21 cellular contexts compared by ENCODE assay signal in the genomic region with DNA sequence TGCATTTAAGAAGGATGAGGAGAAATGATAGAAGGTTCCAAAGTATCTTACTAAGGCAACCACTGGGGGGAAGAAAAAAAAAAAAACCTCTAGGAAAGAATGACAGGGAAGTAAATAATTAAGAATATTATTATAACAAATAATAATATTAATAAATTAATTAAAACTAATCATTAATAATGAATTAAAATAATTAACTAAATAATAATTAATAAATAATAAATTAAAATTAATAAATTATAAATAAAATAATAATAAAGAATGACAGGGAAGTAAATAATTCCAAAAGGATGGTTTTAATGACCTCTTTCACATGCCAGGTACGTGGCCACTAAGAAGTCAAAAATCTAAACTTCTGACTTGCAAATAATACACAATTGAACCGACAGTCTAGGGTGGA. TPM values are rescaled to one million over a fixed set of nuclear protein-coding genes. Genes with fewer than 3 reads are reported as not detected.
DNase-seq lines count a peak whose midpoint lies in the region; ATAC-seq, FAIRE-seq and TF ChIP-seq lines count a peak whose summit lies in the region.
"Had no signal": no experiment of that assay in that cellular context is flagged by ENCODE, and none has a peak within 500 bp of the region (broad histone marks: within the 10 kb centered on the region; RNA-seq: fewer than 3 reads in every experiment).

No MANE protein-coding gene starts in this region.

- POLR2A ChIA-PET in WTC11 (lab: Charles Lee): no interaction called here

- DNase-seq in WTC11 (ENCODE audit: low spot score): no peak
- no peak for DNase-seq in kidney
- DNase-seq in globus pallidus (ENCODE audit: low spot score): no peak
- DNase-seq: 8988T; C1 segment of cervical spinal cord; Caco-2; CD4-positive, alpha-beta memory T cell; DMS153; DND-41; GDM1; GM23248; H7; HCEC 1CT had no signal

- CTCF ChIA-PET in WTC11 (lab: Charles Lee): no interaction called here

- H3K9ac ChIP-seq in kidney (ENCODE audit: low read length in 2 of 2): no peak overlapping the region
- H3K9ac ChIP-seq: GM23248 had no signal

- no peaks in the 10 kb centered on the region for H3K9me3 ChIP-seq in kidney (ENCODE audit: control insufficient read depth in 1 of 2, low read length in 2 of 2)

- H3K4me3 Mint-ChIP-seq in WTC11: no peak overlapping the region
- H3K4me3 Mint-ChIP-seq: CD4-positive, alpha-beta memory T cell had no signal

- no peaks in the 10 kb centered on the region for H3K27me3 Mint-ChIP-seq in WTC11 (ENCODE audit: low read depth)

- no peak overlapping the region for H3K27ac ChIP-seq in kidney (ENCODE audit: low read depth in 2 of 2, low read length in 2 of 2)
- H3K27ac ChIP-seq: GM23248 had no signal

- ATAC-seq in WTC11 (no peak), GM19351 (IDR thresholded peaks at IDR 0.05; ENCODE audit: unreplicated experiment) (no peak), GM19328 (IDR thresholded peaks at IDR 0.05; ENCODE audit: unreplicated experiment) (no peak), GM19397 (IDR thresholded peaks at IDR 0.05; ENCODE audit: unreplicated experiment) (no peak)
- ATAC-seq: GM12878 had no signal

- TF ChIP-seq CTCF in WTC11 (IDR thresholded peaks at IDR 0.05) (no peak), kidney (IDR thresholded peaks at IDR 0.05; ENCODE audit: borderline replicate concordance, extremely low read depth, insufficient read depth) (no peak)

- H3K4me1 Mint-ChIP-seq in WTC11: no peaks in the 10 kb centered on the region
- H3K4me1 Mint-ChIP-seq: CD4-positive, alpha-beta memory T cell had no signal

- H3K36me3 Mint-ChIP-seq in WTC11: peaks cover 3% of the 10 kb centered on the region; the same call in 1 of the 2 replicates
- H3K36me3 Mint-ChIP-seq: CD4-positive, alpha-beta memory T cell had no signal

- peaks cover 16% of the 10 kb centered on the region for H3K9me3 Mint-ChIP-seq in WTC11
- H3K9me3 Mint-ChIP-seq: CD4-positive, alpha-beta memory T cell had no signal

- no peaks in the 10 kb centered on the region for H3K4me1 ChIP-seq in kidney (ENCODE audit: control insufficient read depth in 1 of 2, insufficient read depth in 1 of 2, low read depth in 1 of 2, low read length in 2 of 2)
- H3K4me1 ChIP-seq: Caco-2 had no signal

- H3K27ac Mint-ChIP-seq in WTC11: no peak overlapping the region
- H3K27ac Mint-ChIP-seq: CD4-positive, alpha-beta memory T cell had no signal

- FAIRE-seq in G401.6 (lab: Jason Lieb, UNC) (peak; percentile 73), kidney (lab: Jason Lieb, UNC) (peak; percentile 70)
- FAIRE-seq: GM12878, GM19239, H1 had no signal

- H3K4me3 ChIP-seq in kidney (ENCODE audit: low read length in 2 of 2): no peak overlapping the region
- H3K4me3 ChIP-seq: GM12878, GM23248 had no signal

- H3K36me3 ChIP-seq in kidney (ENCODE audit: control insufficient read depth in 1 of 2, insufficient read depth in 2 of 2, low read length in 2 of 2): no peaks in the 10 kb centered on the region

- intact Hi-C loops in kidney (cut with DNase I): no loop called here

TF ChIP-seq in WTC11, 78 proteins besides CTCF, POLR2A, EP300 and RAD21:
- TF ChIP-seq, protein P1, sequence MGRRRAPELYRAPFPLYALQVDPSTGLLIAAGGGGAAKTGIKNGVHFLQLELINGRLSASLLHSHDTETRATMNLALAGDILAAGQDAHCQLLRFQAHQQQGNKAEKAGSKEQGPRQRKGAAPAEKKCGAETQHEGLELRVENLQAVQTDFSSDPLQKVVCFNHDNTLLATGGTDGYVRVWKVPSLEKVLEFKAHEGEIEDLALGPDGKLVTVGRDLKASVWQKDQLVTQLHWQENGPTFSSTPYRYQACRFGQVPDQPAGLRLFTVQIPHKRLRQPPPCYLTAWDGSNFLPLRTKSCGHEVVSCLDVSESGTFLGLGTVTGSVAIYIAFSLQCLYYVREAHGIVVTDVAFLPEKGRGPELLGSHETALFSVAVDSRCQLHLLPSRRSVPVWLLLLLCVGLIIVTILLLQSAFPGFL (CRISPR knock-in tag; IDR thresholded peaks at IDR 0.05; ENCODE audit: borderline replicate concordance): no peak
- no peak for TF ChIP-seq CREB1 (CRISPR knock-in tag; IDR thresholded peaks at IDR 0.05)
- TF ChIP-seq HMGA2 (CRISPR knock-in tag; IDR thresholded peaks at IDR 0.05): peak; percentile 99
- TF ChIP-seq, protein P2, sequence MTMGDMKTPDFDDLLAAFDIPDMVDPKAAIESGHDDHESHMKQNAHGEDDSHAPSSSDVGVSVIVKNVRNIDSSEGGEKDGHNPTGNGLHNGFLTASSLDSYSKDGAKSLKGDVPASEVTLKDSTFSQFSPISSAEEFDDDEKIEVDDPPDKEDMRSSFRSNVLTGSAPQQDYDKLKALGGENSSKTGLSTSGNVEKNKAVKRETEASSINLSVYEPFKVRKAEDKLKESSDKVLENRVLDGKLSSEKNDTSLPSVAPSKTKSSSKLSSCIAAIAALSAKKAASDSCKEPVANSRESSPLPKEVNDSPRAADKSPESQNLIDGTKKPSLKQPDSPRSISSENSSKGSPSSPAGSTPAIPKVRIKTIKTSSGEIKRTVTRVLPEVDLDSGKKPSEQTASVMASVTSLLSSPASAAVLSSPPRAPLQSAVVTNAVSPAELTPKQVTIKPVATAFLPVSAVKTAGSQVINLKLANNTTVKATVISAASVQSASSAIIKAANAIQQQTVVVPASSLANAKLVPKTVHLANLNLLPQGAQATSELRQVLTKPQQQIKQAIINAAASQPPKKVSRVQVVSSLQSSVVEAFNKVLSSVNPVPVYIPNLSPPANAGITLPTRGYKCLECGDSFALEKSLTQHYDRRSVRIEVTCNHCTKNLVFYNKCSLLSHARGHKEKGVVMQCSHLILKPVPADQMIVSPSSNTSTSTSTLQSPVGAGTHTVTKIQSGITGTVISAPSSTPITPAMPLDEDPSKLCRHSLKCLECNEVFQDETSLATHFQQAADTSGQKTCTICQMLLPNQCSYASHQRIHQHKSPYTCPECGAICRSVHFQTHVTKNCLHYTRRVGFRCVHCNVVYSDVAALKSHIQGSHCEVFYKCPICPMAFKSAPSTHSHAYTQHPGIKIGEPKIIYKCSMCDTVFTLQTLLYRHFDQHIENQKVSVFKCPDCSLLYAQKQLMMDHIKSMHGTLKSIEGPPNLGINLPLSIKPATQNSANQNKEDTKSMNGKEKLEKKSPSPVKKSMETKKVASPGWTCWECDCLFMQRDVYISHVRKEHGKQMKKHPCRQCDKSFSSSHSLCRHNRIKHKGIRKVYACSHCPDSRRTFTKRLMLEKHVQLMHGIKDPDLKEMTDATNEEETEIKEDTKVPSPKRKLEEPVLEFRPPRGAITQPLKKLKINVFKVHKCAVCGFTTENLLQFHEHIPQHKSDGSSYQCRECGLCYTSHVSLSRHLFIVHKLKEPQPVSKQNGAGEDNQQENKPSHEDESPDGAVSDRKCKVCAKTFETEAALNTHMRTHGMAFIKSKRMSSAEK (CRISPR knock-in tag; IDR thresholded peaks at IDR 0.05; ENCODE audit: borderline replicate concordance): no peak
- TF ChIP-seq ZNF317 (CRISPR knock-in tag; IDR thresholded peaks at IDR 0.05; ENCODE audit: borderline replicate concordance, low read depth): no peak
- TF ChIP-seq, protein P3, sequence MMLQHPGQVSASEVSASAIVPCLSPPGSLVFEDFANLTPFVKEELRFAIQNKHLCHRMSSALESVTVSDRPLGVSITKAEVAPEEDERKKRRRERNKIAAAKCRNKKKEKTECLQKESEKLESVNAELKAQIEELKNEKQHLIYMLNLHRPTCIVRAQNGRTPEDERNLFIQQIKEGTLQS (CRISPR knock-in tag; conservative IDR thresholded peaks at IDR 0.05): no peak
- no peak for TF ChIP-seq EMX1 (CRISPR knock-in tag; IDR thresholded peaks at IDR 0.05)
- TF ChIP-seq, protein P4, sequence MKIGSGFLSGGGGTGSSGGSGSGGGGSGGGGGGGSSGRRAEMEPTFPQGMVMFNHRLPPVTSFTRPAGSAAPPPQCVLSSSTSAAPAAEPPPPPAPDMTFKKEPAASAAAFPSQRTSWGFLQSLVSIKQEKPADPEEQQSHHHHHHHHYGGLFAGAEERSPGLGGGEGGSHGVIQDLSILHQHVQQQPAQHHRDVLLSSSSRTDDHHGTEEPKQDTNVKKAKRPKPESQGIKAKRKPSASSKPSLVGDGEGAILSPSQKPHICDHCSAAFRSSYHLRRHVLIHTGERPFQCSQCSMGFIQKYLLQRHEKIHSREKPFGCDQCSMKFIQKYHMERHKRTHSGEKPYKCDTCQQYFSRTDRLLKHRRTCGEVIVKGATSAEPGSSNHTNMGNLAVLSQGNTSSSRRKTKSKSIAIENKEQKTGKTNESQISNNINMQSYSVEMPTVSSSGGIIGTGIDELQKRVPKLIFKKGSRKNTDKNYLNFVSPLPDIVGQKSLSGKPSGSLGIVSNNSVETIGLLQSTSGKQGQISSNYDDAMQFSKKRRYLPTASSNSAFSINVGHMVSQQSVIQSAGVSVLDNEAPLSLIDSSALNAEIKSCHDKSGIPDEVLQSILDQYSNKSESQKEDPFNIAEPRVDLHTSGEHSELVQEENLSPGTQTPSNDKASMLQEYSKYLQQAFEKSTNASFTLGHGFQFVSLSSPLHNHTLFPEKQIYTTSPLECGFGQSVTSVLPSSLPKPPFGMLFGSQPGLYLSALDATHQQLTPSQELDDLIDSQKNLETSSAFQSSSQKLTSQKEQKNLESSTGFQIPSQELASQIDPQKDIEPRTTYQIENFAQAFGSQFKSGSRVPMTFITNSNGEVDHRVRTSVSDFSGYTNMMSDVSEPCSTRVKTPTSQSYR (CRISPR knock-in tag; IDR thresholded peaks at IDR 0.05): no peak

RNA-seq across cellular contexts. Expression of a gene that starts 9.9 kb away (rescaled TPM):
- total RNA-seq in WTC11 (2021) (0.27 to 0.35 TPM (median 0.27 TPM) in 3 replicates), kidney (not detected)
- polyA plus RNA-seq in kidney (ENCODE audit: insufficient read depth, low read depth, low replicate concordance): not detected
- total RNA-seq: Caco-2; CD4-positive, alpha-beta memory T cell; GM12878; GM23248; H1; H7 had no signal
- polyA plus RNA-seq: BJ; CD4-positive, alpha-beta memory T cell; GM12878; GM23248 had no signal
